ENCODE assay signal across 11 cellular contexts in the genomic region with DNA sequence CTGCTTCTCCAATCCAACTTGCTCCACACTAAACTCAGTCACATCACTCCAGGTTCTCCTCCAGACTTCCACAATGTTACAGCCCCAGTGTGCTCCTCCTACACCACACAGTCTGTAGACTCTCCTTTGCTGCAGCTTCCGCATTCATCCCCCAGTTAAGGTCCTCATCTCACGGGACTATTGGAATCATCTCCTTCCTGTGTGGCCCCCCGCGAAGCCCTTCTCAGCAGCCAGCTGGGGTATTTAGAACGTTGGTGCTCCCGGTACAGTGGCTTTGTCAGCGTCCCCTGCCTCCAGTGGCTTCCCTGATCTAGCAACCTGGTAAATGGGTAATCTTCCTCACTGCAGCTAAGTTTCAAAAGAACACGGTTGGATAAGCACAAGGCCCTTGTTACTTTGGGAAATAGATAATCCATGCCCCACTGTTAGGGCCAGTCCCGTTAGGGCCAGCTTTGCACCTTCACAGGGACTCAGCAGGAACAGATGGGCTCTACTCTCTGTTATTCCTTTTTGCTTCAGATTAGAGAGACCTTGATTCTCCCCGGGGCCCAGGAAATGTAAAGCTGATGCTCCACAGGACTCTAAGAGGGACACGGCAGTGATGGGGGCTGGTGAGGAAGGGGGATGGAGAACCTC. TPM values are rescaled to one million over a fixed set of nuclear protein-coding genes. Genes with fewer than 3 reads are reported as not detected.
DNase-seq lines count a peak whose midpoint lies in the region; TF ChIP-seq lines count a peak whose summit lies in the region.
"Had no signal": no experiment of that assay in that cellular context is flagged by ENCODE, and none has a peak within 500 bp of the region (broad histone marks: within the 10 kb centered on the region; RNA-seq: fewer than 3 reads in every experiment).

No MANE protein-coding gene starts in this region.

- H3K4me3 Mint-ChIP-seq in HFFc6: 0 out of 2 replicates have a peak overlapping the region, but pooled peaks have one; percentile 15
- H3K4me3 Mint-ChIP-seq in CD4-positive, alpha-beta memory T cell: no peak overlapping the region

- no peak overlapping the region for H3K27ac ChIP-seq in brain microvascular endothelial cell
- peak overlapping the region in 10 of 21 experiments; percentile 10 to 75 (median 60) for H3K27ac ChIP-seq in skin epidermis
- H3K27ac ChIP-seq in CD4-positive, alpha-beta memory T cell (ENCODE audit: low read depth, low read length): no peak overlapping the region
- H3K27ac ChIP-seq in effector memory CD4-positive, alpha-beta T cell (ENCODE audit: insufficient read depth, low read length, poor library complexity, severe bottlenecking): no peak overlapping the region

- H3K9me3 Mint-ChIP-seq in HFFc6: no peaks in the 10 kb centered on the region
- peaks cover 0 to 7% (median 0%) of the 10 kb centered on the region in 8 donors for H3K9me3 Mint-ChIP-seq in CD4-positive, alpha-beta memory T cell

- no peaks in the 10 kb centered on the region for H3K36me3 ChIP-seq in brain microvascular endothelial cell (replicated peaks)
- H3K36me3 ChIP-seq in CD4-positive, alpha-beta memory T cell (ENCODE audit: insufficient read depth, low read length): no peaks in the 10 kb centered on the region
- H3K36me3 ChIP-seq in effector memory CD4-positive, alpha-beta T cell (ENCODE audit: control insufficient read depth, insufficient read depth, low read length): no peaks in the 10 kb centered on the region

- H3K27me3 ChIP-seq in brain microvascular endothelial cell (replicated peaks): no peaks in the 10 kb centered on the region
- H3K27me3 ChIP-seq in CD4-positive, alpha-beta memory T cell (ENCODE audit: insufficient read depth, low read length): no peaks in the 10 kb centered on the region
- peaks cover 3% of the 10 kb centered on the region for H3K27me3 ChIP-seq in effector memory CD4-positive, alpha-beta T cell (replicated peaks; ENCODE audit: control insufficient read depth, insufficient read depth, low read length, poor library complexity, severe bottlenecking)

- TF ChIP-seq CTCF in HFFc6 (IDR thresholded peaks at IDR 0.05): no peak
- TF ChIP-seq CTCF in brain microvascular endothelial cell (IDR thresholded peaks at IDR 0.05; ENCODE audit: low read depth, low read length, missing control alignments): no peak

- CTCF ChIA-PET in CD4-positive, alpha-beta memory T cell (lab: Charles Lee; ENCODE audit: partially characterized antibody): no interaction called here

- H3K9me3 ChIP-seq in CD4-positive, alpha-beta memory T cell (ENCODE audit: control insufficient read depth in 1 of 2, low read length in 2 of 2): no peaks in the 10 kb centered on the region
- no peaks in the 10 kb centered on the region for H3K9me3 ChIP-seq in effector memory CD4-positive, alpha-beta T cell (ENCODE audit: control insufficient read depth, low read length)

- no peaks in the 10 kb centered on the region for H3K4me1 ChIP-seq in CD4-positive, alpha-beta memory T cell (ENCODE audit: insufficient read depth, low read length)
- H3K4me1 ChIP-seq in effector memory CD4-positive, alpha-beta T cell (ENCODE audit: control insufficient read depth, insufficient read depth, low read length, poor library complexity, severe bottlenecking): no peaks in the 10 kb centered on the region

- no peaks in the 10 kb centered on the region for H3K4me1 Mint-ChIP-seq in HFFc6 (ENCODE audit: low read depth)
- no peaks in the 10 kb centered on the region for H3K4me1 Mint-ChIP-seq in CD4-positive, alpha-beta memory T cell

- in situ Hi-C loops in brain microvascular endothelial cell (cut with HindIII; ENCODE audit: low pct_ligation_motif_present, low sequenced_read_pairs): no loop called here

- DNase-seq in HFFc6 (no peak), brain microvascular endothelial cell (no peak), islet precursor cell (peak; percentile 48), activated gamma-delta T cell (lab: John Stamatoyannopoulos, UW) (no peak), dermis blood vessel endothelial cell (no peak)
- DNase-seq in CD4-positive, alpha-beta memory T cell: no peak
- no peak for DNase-seq in effector memory CD4-positive, alpha-beta T cell
- DNase-seq: activated CD4-positive, alpha-beta T cell treated with anti-CD3 and anti-CD28 coated beads, Interleukin-2, amount 50 U/mL, for 1 hour; kidney glomerular epithelial cell; OCI-M1 had no signal

- peak overlapping the region; percentile 44 for H3K4me3 ChIP-seq in brain microvascular endothelial cell (ENCODE audit: low read depth, low read length)
- H3K4me3 ChIP-seq in skin epidermis: peak overlapping the region in 4 of 7 experiments; percentile 18 to 45 (median 36)
- no peak overlapping the region for H3K4me3 ChIP-seq in CD4-positive, alpha-beta memory T cell (ENCODE audit: low read length in 2 of 2)
- H3K4me3 ChIP-seq in effector memory CD4-positive, alpha-beta T cell (ENCODE audit: insufficient read depth, low read depth, low read length, poor library complexity, severe bottlenecking): no peak overlapping the region

- H3K27me3 Mint-ChIP-seq in HFFc6 (ENCODE audit: insufficient read depth): peaks cover 30% of the 10 kb centered on the region
- peaks cover 37 to 55% of the 10 kb centered on the region in 2 donors for H3K27me3 Mint-ChIP-seq in CD4-positive, alpha-beta memory T cell

- POLR2A ChIA-PET in CD4-positive, alpha-beta memory T cell (lab: Charles Lee; ENCODE audit: partially characterized antibody): no interaction called here

- intact Hi-C loops in CD4-positive, alpha-beta memory T cell (cut with micrococcal nuclease): no loop called here

- no peak overlapping the region for H3K27ac Mint-ChIP-seq in HFFc6
- no peak overlapping the region for H3K27ac Mint-ChIP-seq in CD4-positive, alpha-beta memory T cell

- no peaks in the 10 kb centered on the region for H3K36me3 Mint-ChIP-seq in HFFc6 (ENCODE audit: low read depth)
- no peaks in the 10 kb centered on the region for H3K36me3 Mint-ChIP-seq in CD4-positive, alpha-beta memory T cell

RNA-seq across cellular contexts. Expression of gene TSPAN11, which starts 0.8 kb away (rescaled TPM):
- under 1 TPM in 2 of 6 experiments, not detected in 4; 0.17 to 0.18 TPM for total RNA-seq in HFFc6 (2021; fragmentation: NEBNext Ultra II Directional; extraction: Animal tissue kit (Norgen Biotek cat#: 25700))
- not detected for total RNA-seq in CD4-positive, alpha-beta memory T cell
- polyA plus RNA-seq in CD4-positive, alpha-beta memory T cell: not detected
- 7.7 and 11.4 TPM in 2 replicates for total RNA-seq in dermis blood vessel endothelial cell

Comparison
In these comparisons a context has a peak if more than half of its experiments do, and no peak if none do; other contexts are left out.
1. H3K4me3 ChIP-seq: peak in brain microvascular endothelial cell (single experiment) and skin epidermis (4 of 7); none in CD4-positive, alpha-beta memory T cell (0 of 2) and effector memory CD4-positive, alpha-beta T cell (single experiment).